In genomic region chr7:81170291-81170690, GRCh38 we compare ENCODE assay signal across 27 cellular contexts.
DNase-seq lines count a peak whose midpoint lies in the region; ATAC-seq, FAIRE-seq and TF ChIP-seq lines count a peak whose summit lies in the region.
"Had no signal": no experiment of that assay in that cellular context is flagged by ENCODE, and none has a peak within 500 bp of the region (broad histone marks: within the 10 kb centered on the region; RNA-seq: fewer than 3 reads in every experiment).

No MANE protein-coding gene starts in this region.

- H3K27me3 ChIP-seq in ACC112 (ENCODE audit: insufficient read depth, low read length), result no peaks in the 10 kb centered on the region
- no peaks in the 10 kb centered on the region for H3K27me3 ChIP-seq in GM23248 (replicated peaks; ENCODE audit: insufficient read depth)
- no peaks in the 10 kb centered on the region for H3K27me3 ChIP-seq in K562 (ENCODE audit: control insufficient read depth in 2 of 2, insufficient read depth in 2 of 2, low read length in 2 of 2)
- H3K27me3 ChIP-seq in colonic mucosa, result no peaks in the 10 kb centered on the region
- H3K27me3 ChIP-seq in Karpas-422 (ENCODE audit: low read length), result no peaks in the 10 kb centered on the region

- no peaks in the 10 kb centered on the region for H3K27me3 Mint-ChIP-seq in T-helper 2 cell treated with Interferon-gamma antibody and Interleukin-4, amounts not matched to agents 5 μg/mL and 100 μg/mL, for 36 hours (ENCODE audit: low read depth)
- H3K27me3 Mint-ChIP-seq: CD4-positive, alpha-beta memory T cell had no signal

- H3K79me2 ChIP-seq in ACC112 (ENCODE audit: control insufficient read depth, insufficient read depth, low read length, unreplicated experiment) (no peaks in the 10 kb centered on the region), GM23248 (ENCODE audit: insufficient read depth) (no peaks in the 10 kb centered on the region), K562 (ENCODE audit: control insufficient read depth, insufficient read depth, low read length) (no peaks in the 10 kb centered on the region), Karpas-422 (ENCODE audit: low read length) (no peaks in the 10 kb centered on the region)

- H4K20me1 ChIP-seq in GM23248 (ENCODE audit: insufficient read depth) (no peaks in the 10 kb centered on the region), K562 (replicated peaks; ENCODE audit: control insufficient read depth, insufficient read depth, low read length) (no peaks in the 10 kb centered on the region), Karpas-422 (ENCODE audit: insufficient read depth, low read depth, low read length) (no peaks in the 10 kb centered on the region)

- H3K36me3 Mint-ChIP-seq in T-helper 2 cell treated with Interferon-gamma antibody and Interleukin-4, amounts not matched to agents 5 μg/mL and 100 μg/mL, for 36 hours (ENCODE audit: low read depth), result no peaks in the 10 kb centered on the region
- H3K36me3 Mint-ChIP-seq: CD4-positive, alpha-beta memory T cell had no signal

- CTCF ChIA-PET in K562 (lab: Yijun Ruan, JAX; ENCODE audit: low intra/inter-chr PET ratio), result no interaction called here

- peaks cover 4% of the 10 kb centered on the region for H3K9me3 Mint-ChIP-seq in T-helper 2 cell treated with Interferon-gamma antibody and Interleukin-4, amounts not matched to agents 5 μg/mL and 100 μg/mL, for 36 hours
- H3K9me3 Mint-ChIP-seq: GM23338 had no signal

- H3F3A ChIP-seq in GM23248 (ENCODE audit: insufficient read depth), result peaks cover 9% of the 10 kb centered on the region

- H3K4me2 ChIP-seq in GM23248 (ENCODE audit: unreplicated experiment) (peak overlapping the region; percentile 1), K562 (ENCODE audit: insufficient read depth, low read length) (no peak overlapping the region), Karpas-422 (ENCODE audit: low read depth, low read length, poor library complexity, severe bottlenecking) (no peak overlapping the region)
- H3K4me2 ChIP-seq: GM23338, SK-N-SH had no signal

- H3K27ac ChIP-seq in ACC112 (ENCODE audit: low read depth, low read length) (peak overlapping the region; percentile 45), GM23248 (no peak overlapping the region), K562 (ENCODE audit: extremely low read depth, low read depth, low read length) (no peak overlapping the region), colonic mucosa (no peak overlapping the region), Karpas-422 (ENCODE audit: low read length) (no peak overlapping the region)
- H3K27ac ChIP-seq: HL-60 had no signal

- no peak for TF ChIP-seq RAD21 in K562 (CRISPR knock-in tag; conservative IDR thresholded peaks at IDR 0.05 in 1 of 2, IDR thresholded peaks at IDR 0.05 in 1 of 2)

- in situ Hi-C loops in GM23248 (cut with MboI), result no loop called here
- in situ Hi-C loops in K562 (cut with MboI), result no loop called here

- no TSS peak for BruUV-seq in K562 (replicated peaks; lab: Mats Ljungman, UMichigan)

- H3K4me3 ChIP-seq in ACC112 (ENCODE audit: low read depth, low read length), result no peak overlapping the region
- no peak overlapping the region for H3K4me3 ChIP-seq in GM23248
- H3K4me3 ChIP-seq in K562, result no peak overlapping the region
- H3K4me3 ChIP-seq in colonic mucosa, result no peak overlapping the region
- H3K4me3 ChIP-seq in Karpas-422 (ENCODE audit: low read length), result no peak overlapping the region
- H3K4me3 ChIP-seq: GM23338, HAP-1 had no signal

- no peaks in the 10 kb centered on the region for H3K9me3 ChIP-seq in GM23248 (ENCODE audit: low read depth)
- peaks cover 3% of the 10 kb centered on the region; the same call in 1 of the 2 replicates for H3K9me3 ChIP-seq in K562 (replicated peaks; ENCODE audit: control insufficient read depth, insufficient read depth, low read depth, low read length)
- H3K9me3 ChIP-seq in colonic mucosa, result no peaks in the 10 kb centered on the region
- H3K9me3 ChIP-seq in Karpas-422 (ENCODE audit: low read length), result peaks cover 11% of the 10 kb centered on the region; the same call in 1 of the 2 replicates
- H3K9me3 ChIP-seq: HAP-1, SK-N-SH had no signal

- POLR2A ChIA-PET in K562 (lab: Yijun Ruan, JAX), result interaction anchor here (0.9 kb wide), 1 partner anchor 8 kb away, joined by 3 read pairs; no protein-coding TSS in a partner anchor

- DNase-seq in GM23248, result no peak
- DNase-seq in K562 (ENCODE audit: extremely low read depth in 1 of 4, low spot score in 3 of 4), result no peak
- DNase-seq in iris pigment epithelial cell (ENCODE audit: low read depth), result peak; percentile 58
- DNase-seq in T-helper 2 cell treated with Interferon-gamma antibody and Interleukin-4, amounts not matched to agents 5 μg/mL and 100 μg/mL, for 36 hours (ENCODE audit: low spot score), result no peak
- DNase-seq in colonic mucosa, result no peak
- DNase-seq in Karpas-422, result no peak
- DNase-seq in SKM-1 treated with dmso at 0.1 percent for 144 hours (lab: John Stamatoyannopoulos, UW; ENCODE audit: unreplicated experiment), result no peak
- DNase-seq: AML-193; C1 segment of cervical spinal cord; Caco-2; CD4-positive, alpha-beta memory T cell; DMS 273 treated with DMSO at 0.1 percent for 48 hours; DMS79; Kasumi-1; MV-4-11; NCI-H1105; NCI-H1436 treated with DMSO at 0.1 percent for 48 hours; NCI-H187 treated with DMSO at 0.1 percent for 48 hours; NCI-H2171 treated with DMSO at 0.1 percent for 48 hours; NCI-H446; NCI-H524 treated with DMSO at 0.1 percent for 48 hours; NCI-H774; SK-N-SH had no signal

- H3K36me3 ChIP-seq in ACC112 (ENCODE audit: insufficient read depth, low read length), result no peaks in the 10 kb centered on the region
- H3K36me3 ChIP-seq in GM23248 (ENCODE audit: low read depth), result no peaks in the 10 kb centered on the region
- H3K36me3 ChIP-seq in K562 (ENCODE audit: control insufficient read depth, insufficient read depth, low read length), result no peaks in the 10 kb centered on the region
- H3K36me3 ChIP-seq in colonic mucosa, result no peaks in the 10 kb centered on the region
- no peaks in the 10 kb centered on the region for H3K36me3 ChIP-seq in Karpas-422 (ENCODE audit: insufficient read depth, low read length)
- H3K36me3 ChIP-seq: HAP-1 had no signal

- no peak overlapping the region for H3K4me3 Mint-ChIP-seq in T-helper 2 cell treated with Interferon-gamma antibody and Interleukin-4, amounts not matched to agents 5 μg/mL and 100 μg/mL, for 36 hours
- H3K4me3 Mint-ChIP-seq: CD4-positive, alpha-beta memory T cell; GM23338 had no signal

- no peak overlapping the region for H3K9ac ChIP-seq in GM23248
- no peak overlapping the region for H3K9ac ChIP-seq in K562 (ENCODE audit: insufficient read depth in 1 of 2, low read depth in 2 of 2, low read length in 2 of 2)
- no peak overlapping the region for H3K9ac ChIP-seq in colonic mucosa (ENCODE audit: low read depth in 2 of 2, low read length in 2 of 2)
- H3K9ac ChIP-seq in Karpas-422 (ENCODE audit: low read length), result no peak overlapping the region
- H3K9ac ChIP-seq: SK-N-SH had no signal

- H3K27ac Mint-ChIP-seq in T-helper 2 cell treated with Interferon-gamma antibody and Interleukin-4, amounts not matched to agents 5 μg/mL and 100 μg/mL, for 36 hours, result no peak overlapping the region
- H3K27ac Mint-ChIP-seq: CD4-positive, alpha-beta memory T cell; GM23338 had no signal

- 93 to 99% methylated on average over 3 of the region's 3 CpGs for WGBS in GM23248 (ENCODE audit: low coverage in 1 of 2, low lambda C conversion rate in 2 of 2, missing lambda C conversion rate in 2 of 2), 2 experiments
- WGBS in K562 (ENCODE audit: insufficient coverage, low coverage, missing lambda C conversion rate), result 18% methylated on average over 3 of the region's 3 CpGs

- no peak for TF ChIP-seq POLR2A in K562 (conservative IDR thresholded peaks at IDR 0.05)

- H2AFZ ChIP-seq in ACC112 (ENCODE audit: low read length, unreplicated experiment) (no peak overlapping the region), GM23248 (no peak overlapping the region), K562 (ENCODE audit: low read depth, low read length) (no peak overlapping the region), Karpas-422 (ENCODE audit: low read length) (no peak overlapping the region)
- H2AFZ ChIP-seq: GM23338 had no signal

- H3K9me2 ChIP-seq in GM23248 (ENCODE audit: insufficient read depth) (no peaks in the 10 kb centered on the region; the same call in 1 of the 2 replicates), Karpas-422 (replicated peaks; ENCODE audit: insufficient read depth, low read length) (no peaks in the 10 kb centered on the region)
- H3K9me2 ChIP-seq: SK-N-SH had no signal

- no peak for TF ChIP-seq EP300 in K562 (IDR thresholded peaks at IDR 0.05; ENCODE audit: low read length)

- intact Hi-C loops in K562 (cut with micrococcal nuclease), result no loop called here
- intact Hi-C loops in colonic mucosa (cut with DNase I), result no loop called here

- peak; percentile 46 for FAIRE-seq in K562 (lab: Jason Lieb, UNC)

- TF ChIP-seq CTCF in K562 (IDR thresholded peaks at IDR 0.05 in 2 of 3, conservative IDR thresholded peaks at IDR 0.05 in 1 of 3; ENCODE audit: insufficient read depth in 2 of 3, low read depth in 1 of 3, low read length in 3 of 3), result no peak
- no peak for TF ChIP-seq CTCF in colonic mucosa (IDR thresholded peaks at IDR 0.05)

- H3K4me1 Mint-ChIP-seq in T-helper 2 cell treated with Interferon-gamma antibody and Interleukin-4, amounts not matched to agents 5 μg/mL and 100 μg/mL, for 36 hours (ENCODE audit: low read depth), result no peaks in the 10 kb centered on the region
- H3K4me1 Mint-ChIP-seq: CD4-positive, alpha-beta memory T cell had no signal

- no peaks in the 10 kb centered on the region for H3K9me1 ChIP-seq in K562 (ENCODE audit: control insufficient read depth, insufficient read depth, low read length)

- ATAC-seq in K562, result no peak
- ATAC-seq: GM23338 had no signal

- H3K4me1 ChIP-seq in ACC112 (ENCODE audit: control insufficient read depth, insufficient read depth, low read length, unreplicated experiment) (peaks cover 29% of the 10 kb centered on the region), GM23248 (ENCODE audit: insufficient read depth) (peaks cover 22% of the 10 kb centered on the region; the same call in 1 of the 2 replicates), K562 (replicated peaks in 1 of 2; ENCODE audit: control insufficient read depth in 2 of 2, insufficient read depth in 2 of 2, low read length in 2 of 2) (no peaks in the 10 kb centered on the region; a peak in 1 of 5 replicates), colonic mucosa (no peaks in the 10 kb centered on the region), Karpas-422 (ENCODE audit: low read length) (no peaks in the 10 kb centered on the region)

TF ChIP-seq in K562, 482 proteins besides CTCF, POLR2A, EP300 and RAD21:
- TF ChIP-seq SMAD1 (IDR thresholded peaks at IDR 0.05; ENCODE audit: low read depth, low read length, partially characterized antibody), result no peak
- no peak for TF ChIP-seq ZNF76 (CRISPR knock-in tag; IDR thresholded peaks at IDR 0.05; ENCODE audit: borderline replicate concordance)
- TF ChIP-seq E2F1 (CRISPR knock-in tag; IDR thresholded peaks at IDR 0.05), result no peak
